1 cellular context compared by ENCODE assay signal in the genomic region with DNA sequence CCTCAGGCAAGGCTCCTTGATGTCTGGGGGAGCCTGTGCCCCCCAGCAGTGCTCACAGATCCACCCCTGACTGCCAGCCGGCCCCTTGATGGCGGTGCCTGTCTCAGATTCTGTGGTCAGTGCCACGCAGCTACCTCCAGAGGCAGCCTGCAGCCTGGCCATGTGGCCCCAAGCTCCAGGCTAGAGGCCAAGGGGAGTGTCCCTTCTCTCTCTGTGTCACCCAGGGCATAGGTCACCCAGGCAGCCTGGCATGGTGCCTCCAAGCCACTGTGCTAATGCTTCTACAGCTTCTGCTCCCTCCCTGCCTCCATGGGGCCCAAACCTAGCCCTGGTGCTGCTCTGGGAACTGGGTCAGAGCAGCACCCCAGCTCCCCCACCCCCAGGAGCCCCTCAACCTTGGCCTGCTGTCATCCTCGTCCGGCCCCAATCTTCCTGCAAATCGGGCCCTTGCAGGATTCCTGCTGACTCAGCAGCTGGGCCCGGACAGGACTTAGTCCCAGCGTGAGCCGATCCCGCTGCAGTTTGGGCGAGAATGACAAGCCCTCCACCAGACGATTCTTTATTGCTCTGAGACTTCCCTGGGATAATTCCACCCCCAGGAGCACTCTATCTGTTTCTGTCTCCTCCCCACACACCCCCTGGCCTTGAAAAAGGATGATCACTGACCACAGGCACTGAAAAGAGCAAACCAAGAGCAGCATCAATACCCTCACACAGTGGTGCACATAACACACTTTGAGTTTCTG.
A peak's percentile ranks its signal among the peaks of the same experiment; 100 is the strongest.
TF ChIP-seq lines count a peak whose summit lies in the region.

No MANE protein-coding gene starts in this region.

TF ChIP-seq in HepG2, 621 proteins besides CTCF, POLR2A, EP300 and RAD21 (continues in another document):
- peak; percentile 69; the same call in 1 of the 2 replicates for TF ChIP-seq SALL1 (CRISPR knock-in tag; IDR thresholded peaks at IDR 0.05)
- no peak for TF ChIP-seq YEATS2 (CRISPR knock-in tag; IDR thresholded peaks at IDR 0.05; ENCODE audit: borderline replicate concordance)
- TF ChIP-seq, protein P1, sequence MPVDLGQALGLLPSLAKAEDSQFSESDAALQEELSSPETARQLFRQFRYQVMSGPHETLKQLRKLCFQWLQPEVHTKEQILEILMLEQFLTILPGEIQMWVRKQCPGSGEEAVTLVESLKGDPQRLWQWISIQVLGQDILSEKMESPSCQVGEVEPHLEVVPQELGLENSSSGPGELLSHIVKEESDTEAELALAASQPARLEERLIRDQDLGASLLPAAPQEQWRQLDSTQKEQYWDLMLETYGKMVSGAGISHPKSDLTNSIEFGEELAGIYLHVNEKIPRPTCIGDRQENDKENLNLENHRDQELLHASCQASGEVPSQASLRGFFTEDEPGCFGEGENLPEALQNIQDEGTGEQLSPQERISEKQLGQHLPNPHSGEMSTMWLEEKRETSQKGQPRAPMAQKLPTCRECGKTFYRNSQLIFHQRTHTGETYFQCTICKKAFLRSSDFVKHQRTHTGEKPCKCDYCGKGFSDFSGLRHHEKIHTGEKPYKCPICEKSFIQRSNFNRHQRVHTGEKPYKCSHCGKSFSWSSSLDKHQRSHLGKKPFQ (CRISPR knock-in tag; IDR thresholded peaks at IDR 0.05; ENCODE audit: insufficient replicate concordance): peak; percentile 32
- no peak for TF ChIP-seq HES4 (CRISPR knock-in tag; IDR thresholded peaks at IDR 0.05; ENCODE audit: borderline replicate concordance)
- no peak for TF ChIP-seq ZNF317 (CRISPR knock-in tag; IDR thresholded peaks at IDR 0.05)
- TF ChIP-seq, protein P2, sequence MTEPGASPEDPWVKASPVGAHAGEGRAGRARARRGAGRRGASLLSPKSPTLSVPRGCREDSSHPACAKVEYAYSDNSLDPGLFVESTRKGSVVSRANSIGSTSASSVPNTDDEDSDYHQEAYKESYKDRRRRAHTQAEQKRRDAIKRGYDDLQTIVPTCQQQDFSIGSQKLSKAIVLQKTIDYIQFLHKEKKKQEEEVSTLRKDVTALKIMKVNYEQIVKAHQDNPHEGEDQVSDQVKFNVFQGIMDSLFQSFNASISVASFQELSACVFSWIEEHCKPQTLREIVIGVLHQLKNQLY (CRISPR knock-in tag; IDR thresholded peaks at IDR 0.05): no peak
- TF ChIP-seq, protein P3, sequence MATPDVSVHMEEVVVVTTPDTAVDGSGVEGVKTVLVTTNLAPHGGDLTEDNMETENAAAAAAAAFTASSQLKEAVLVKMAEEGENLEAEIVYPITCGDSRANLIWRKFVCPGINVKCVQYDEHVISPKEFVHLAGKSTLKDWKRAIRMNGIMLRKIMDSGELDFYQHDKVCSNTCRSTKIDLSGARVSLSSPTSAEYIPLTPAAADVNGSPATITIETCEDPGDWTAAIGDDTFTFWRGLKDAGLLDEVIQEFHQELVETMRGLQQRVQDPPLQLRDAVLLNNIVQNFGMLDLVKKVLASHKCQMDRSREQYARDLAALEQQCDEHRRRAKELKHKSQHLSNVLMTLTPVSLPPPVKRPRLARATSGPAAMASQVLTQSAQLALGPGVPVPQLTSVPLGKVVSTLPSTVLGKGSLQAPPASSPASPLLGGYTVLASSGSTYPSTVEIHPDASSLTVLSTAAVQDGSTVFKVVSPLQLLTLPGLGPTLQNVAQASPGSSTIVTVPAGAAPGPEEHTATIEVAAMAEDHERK (CRISPR knock-in tag; IDR thresholded peaks at IDR 0.05; ENCODE audit: low read depth): no peak
- TF ChIP-seq RXRA (CRISPR knock-in tag; IDR thresholded peaks at IDR 0.05): peak; percentile 86
- TF ChIP-seq ZZZ3 (CRISPR knock-in tag; IDR thresholded peaks at IDR 0.05; ENCODE audit: borderline replicate concordance): no peak
- TF ChIP-seq, protein P4, sequence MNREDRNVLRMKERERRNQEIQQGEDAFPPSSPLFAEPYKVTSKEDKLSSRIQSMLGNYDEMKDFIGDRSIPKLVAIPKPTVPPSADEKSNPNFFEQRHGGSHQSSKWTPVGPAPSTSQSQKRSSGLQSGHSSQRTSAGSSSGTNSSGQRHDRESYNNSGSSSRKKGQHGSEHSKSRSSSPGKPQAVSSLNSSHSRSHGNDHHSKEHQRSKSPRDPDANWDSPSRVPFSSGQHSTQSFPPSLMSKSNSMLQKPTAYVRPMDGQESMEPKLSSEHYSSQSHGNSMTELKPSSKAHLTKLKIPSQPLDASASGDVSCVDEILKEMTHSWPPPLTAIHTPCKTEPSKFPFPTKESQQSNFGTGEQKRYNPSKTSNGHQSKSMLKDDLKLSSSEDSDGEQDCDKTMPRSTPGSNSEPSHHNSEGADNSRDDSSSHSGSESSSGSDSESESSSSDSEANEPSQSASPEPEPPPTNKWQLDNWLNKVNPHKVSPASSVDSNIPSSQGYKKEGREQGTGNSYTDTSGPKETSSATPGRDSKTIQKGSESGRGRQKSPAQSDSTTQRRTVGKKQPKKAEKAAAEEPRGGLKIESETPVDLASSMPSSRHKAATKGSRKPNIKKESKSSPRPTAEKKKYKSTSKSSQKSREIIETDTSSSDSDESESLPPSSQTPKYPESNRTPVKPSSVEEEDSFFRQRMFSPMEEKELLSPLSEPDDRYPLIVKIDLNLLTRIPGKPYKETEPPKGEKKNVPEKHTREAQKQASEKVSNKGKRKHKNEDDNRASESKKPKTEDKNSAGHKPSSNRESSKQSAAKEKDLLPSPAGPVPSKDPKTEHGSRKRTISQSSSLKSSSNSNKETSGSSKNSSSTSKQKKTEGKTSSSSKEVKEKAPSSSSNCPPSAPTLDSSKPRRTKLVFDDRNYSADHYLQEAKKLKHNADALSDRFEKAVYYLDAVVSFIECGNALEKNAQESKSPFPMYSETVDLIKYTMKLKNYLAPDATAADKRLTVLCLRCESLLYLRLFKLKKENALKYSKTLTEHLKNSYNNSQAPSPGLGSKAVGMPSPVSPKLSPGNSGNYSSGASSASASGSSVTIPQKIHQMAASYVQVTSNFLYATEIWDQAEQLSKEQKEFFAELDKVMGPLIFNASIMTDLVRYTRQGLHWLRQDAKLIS (CRISPR knock-in tag; IDR thresholded peaks at IDR 0.05): no peak
- TF ChIP-seq ATF1 (CRISPR knock-in tag; IDR thresholded peaks at IDR 0.05): no peak
- TF ChIP-seq PHF5A (CRISPR knock-in tag; IDR thresholded peaks at IDR 0.05; ENCODE audit: low read depth, unreplicated experiment): peak; percentile 29
- TF ChIP-seq SNRNP70 (IDR thresholded peaks at IDR 0.05; ENCODE audit: low read depth, low read length): no peak
- TF ChIP-seq KLF11 (CRISPR knock-in tag; IDR thresholded peaks at IDR 0.05): 0 out of 2 replicates have a peak, but pooled peaks have one; percentile 50
- TF ChIP-seq, protein P5, sequence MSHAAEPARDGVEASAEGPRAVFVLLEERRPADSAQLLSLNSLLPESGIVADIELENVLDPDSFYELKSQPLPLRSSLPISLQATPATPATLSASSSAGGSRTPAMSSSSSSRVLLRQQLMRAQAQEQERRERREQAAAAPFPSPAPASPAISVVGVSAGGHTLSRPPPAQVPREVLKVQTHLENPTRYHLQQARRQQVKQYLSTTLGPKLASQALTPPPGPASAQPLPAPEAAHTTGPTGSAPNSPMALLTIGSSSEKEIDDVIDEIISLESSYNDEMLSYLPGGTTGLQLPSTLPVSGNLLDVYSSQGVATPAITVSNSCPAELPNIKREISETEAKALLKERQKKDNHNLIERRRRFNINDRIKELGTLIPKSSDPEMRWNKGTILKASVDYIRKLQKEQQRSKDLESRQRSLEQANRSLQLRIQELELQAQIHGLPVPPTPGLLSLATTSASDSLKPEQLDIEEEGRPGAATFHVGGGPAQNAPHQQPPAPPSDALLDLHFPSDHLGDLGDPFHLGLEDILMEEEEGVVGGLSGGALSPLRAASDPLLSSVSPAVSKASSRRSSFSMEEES (CRISPR knock-in tag; IDR thresholded peaks at IDR 0.05): peak; percentile 20; the same call in 1 of the 2 replicates
- TF ChIP-seq ZIK1 (CRISPR knock-in tag; IDR thresholded peaks at IDR 0.05; ENCODE audit: borderline replicate concordance, low read depth): no peak
- TF ChIP-seq, protein P6, sequence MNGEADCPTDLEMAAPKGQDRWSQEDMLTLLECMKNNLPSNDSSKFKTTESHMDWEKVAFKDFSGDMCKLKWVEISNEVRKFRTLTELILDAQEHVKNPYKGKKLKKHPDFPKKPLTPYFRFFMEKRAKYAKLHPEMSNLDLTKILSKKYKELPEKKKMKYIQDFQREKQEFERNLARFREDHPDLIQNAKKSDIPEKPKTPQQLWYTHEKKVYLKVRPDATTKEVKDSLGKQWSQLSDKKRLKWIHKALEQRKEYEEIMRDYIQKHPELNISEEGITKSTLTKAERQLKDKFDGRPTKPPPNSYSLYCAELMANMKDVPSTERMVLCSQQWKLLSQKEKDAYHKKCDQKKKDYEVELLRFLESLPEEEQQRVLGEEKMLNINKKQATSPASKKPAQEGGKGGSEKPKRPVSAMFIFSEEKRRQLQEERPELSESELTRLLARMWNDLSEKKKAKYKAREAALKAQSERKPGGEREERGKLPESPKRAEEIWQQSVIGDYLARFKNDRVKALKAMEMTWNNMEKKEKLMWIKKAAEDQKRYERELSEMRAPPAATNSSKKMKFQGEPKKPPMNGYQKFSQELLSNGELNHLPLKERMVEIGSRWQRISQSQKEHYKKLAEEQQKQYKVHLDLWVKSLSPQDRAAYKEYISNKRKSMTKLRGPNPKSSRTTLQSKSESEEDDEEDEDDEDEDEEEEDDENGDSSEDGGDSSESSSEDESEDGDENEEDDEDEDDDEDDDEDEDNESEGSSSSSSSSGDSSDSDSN (CRISPR knock-in tag; IDR thresholded peaks at IDR 0.05): peak; percentile 58
- peak; percentile 58 for TF ChIP-seq PHF8 (CRISPR knock-in tag; IDR thresholded peaks at IDR 0.05)
- no peak for TF ChIP-seq ZNF816 (CRISPR knock-in tag; IDR thresholded peaks at IDR 0.05; ENCODE audit: borderline replicate concordance)
- TF ChIP-seq ARHGAP35 (CRISPR knock-in tag; IDR thresholded peaks at IDR 0.05; ENCODE audit: borderline replicate concordance): no peak
- TF ChIP-seq SIN3B (IDR thresholded peaks at IDR 0.05; ENCODE audit: low read length): no peak
- TF ChIP-seq KLF15 (CRISPR knock-in tag; IDR thresholded peaks at IDR 0.05; ENCODE audit: borderline replicate concordance): no peak
- TF ChIP-seq, protein P7, sequence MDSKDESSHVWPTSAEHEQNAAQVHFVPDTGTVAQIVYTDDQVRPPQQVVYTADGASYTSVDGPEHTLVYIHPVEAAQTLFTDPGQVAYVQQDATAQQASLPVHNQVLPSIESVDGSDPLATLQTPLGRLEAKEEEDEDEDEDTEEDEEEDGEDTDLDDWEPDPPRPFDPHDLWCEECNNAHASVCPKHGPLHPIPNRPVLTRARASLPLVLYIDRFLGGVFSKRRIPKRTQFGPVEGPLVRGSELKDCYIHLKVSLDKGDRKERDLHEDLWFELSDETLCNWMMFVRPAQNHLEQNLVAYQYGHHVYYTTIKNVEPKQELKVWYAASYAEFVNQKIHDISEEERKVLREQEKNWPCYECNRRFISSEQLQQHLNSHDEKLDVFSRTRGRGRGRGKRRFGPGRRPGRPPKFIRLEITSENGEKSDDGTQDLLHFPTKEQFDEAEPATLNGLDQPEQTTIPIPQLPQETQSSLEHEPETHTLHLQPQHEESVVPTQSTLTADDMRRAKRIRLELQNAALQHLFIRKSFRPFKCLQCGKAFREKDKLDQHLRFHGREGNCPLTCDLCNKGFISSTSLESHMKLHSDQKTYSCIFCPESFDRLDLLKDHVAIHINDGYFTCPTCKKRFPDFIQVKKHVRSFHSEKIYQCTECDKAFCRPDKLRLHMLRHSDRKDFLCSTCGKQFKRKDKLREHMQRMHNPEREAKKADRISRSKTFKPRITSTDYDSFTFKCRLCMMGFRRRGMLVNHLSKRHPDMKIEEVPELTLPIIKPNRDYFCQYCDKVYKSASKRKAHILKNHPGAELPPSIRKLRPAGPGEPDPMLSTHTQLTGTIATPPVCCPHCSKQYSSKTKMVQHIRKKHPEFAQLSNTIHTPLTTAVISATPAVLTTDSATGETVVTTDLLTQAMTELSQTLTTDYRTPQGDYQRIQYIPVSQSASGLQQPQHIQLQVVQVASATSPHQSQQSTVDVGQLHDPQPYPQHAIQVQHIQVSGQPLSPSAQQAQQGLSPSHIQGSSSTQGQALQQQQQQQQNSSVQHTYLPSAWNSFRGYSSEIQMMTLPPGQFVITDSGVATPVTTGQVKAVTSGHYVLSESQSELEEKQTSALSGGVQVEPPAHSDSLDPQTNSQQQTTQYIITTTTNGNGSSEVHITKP (CRISPR knock-in tag; IDR thresholded peaks at IDR 0.05; ENCODE audit: low read depth): no peak
- no peak for TF ChIP-seq ZNF224 (CRISPR knock-in tag; IDR thresholded peaks at IDR 0.05)
- TF ChIP-seq, protein P8, sequence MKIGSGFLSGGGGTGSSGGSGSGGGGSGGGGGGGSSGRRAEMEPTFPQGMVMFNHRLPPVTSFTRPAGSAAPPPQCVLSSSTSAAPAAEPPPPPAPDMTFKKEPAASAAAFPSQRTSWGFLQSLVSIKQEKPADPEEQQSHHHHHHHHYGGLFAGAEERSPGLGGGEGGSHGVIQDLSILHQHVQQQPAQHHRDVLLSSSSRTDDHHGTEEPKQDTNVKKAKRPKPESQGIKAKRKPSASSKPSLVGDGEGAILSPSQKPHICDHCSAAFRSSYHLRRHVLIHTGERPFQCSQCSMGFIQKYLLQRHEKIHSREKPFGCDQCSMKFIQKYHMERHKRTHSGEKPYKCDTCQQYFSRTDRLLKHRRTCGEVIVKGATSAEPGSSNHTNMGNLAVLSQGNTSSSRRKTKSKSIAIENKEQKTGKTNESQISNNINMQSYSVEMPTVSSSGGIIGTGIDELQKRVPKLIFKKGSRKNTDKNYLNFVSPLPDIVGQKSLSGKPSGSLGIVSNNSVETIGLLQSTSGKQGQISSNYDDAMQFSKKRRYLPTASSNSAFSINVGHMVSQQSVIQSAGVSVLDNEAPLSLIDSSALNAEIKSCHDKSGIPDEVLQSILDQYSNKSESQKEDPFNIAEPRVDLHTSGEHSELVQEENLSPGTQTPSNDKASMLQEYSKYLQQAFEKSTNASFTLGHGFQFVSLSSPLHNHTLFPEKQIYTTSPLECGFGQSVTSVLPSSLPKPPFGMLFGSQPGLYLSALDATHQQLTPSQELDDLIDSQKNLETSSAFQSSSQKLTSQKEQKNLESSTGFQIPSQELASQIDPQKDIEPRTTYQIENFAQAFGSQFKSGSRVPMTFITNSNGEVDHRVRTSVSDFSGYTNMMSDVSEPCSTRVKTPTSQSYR (CRISPR knock-in tag; IDR thresholded peaks at IDR 0.05; ENCODE audit: borderline replicate concordance): no peak
- no peak for TF ChIP-seq ZNF572 (CRISPR knock-in tag; IDR thresholded peaks at IDR 0.05)
- no peak for TF ChIP-seq ZC3H13 (CRISPR knock-in tag; IDR thresholded peaks at IDR 0.05)
- TF ChIP-seq ZNF441 (CRISPR knock-in tag; IDR thresholded peaks at IDR 0.05; ENCODE audit: borderline replicate concordance): no peak
- TF ChIP-seq HDAC1 (CRISPR knock-in tag; IDR thresholded peaks at IDR 0.05): peak; percentile 55
- peak; percentile 49; the same call in 1 of the 2 replicates for TF ChIP-seq PITX1 (CRISPR knock-in tag; IDR thresholded peaks at IDR 0.05)
- TF ChIP-seq SAFB2 (CRISPR knock-in tag; IDR thresholded peaks at IDR 0.05; ENCODE audit: borderline replicate concordance, low read depth): no peak
- no peak for TF ChIP-seq NPAS2 (CRISPR knock-in tag; IDR thresholded peaks at IDR 0.05; ENCODE audit: borderline replicate concordance)
- 0 out of 2 replicates have a peak, but pooled peaks have one; percentile 39 for TF ChIP-seq ZNF230 (CRISPR knock-in tag; IDR thresholded peaks at IDR 0.05)
